17 cellular contexts compared by ENCODE assay signal in genomic region chr12:18798445-18799139, GRCh38.
DNase-seq lines count a peak whose midpoint lies in the region; ATAC-seq and TF ChIP-seq lines count a peak whose summit lies in the region.
"Had no signal": no experiment of that assay in that cellular context is flagged by ENCODE, and none has a peak within 500 bp of the region (broad histone marks: within the 10 kb centered on the region; RNA-seq: fewer than 3 reads in every experiment).

No MANE protein-coding gene starts in this region.

- peak; percentile 28 for ATAC-seq in gastroesophageal sphincter
- no peak for ATAC-seq in HG02981 (IDR thresholded peaks at IDR 0.05; ENCODE audit: unreplicated experiment)
- ATAC-seq in HG03432 (IDR thresholded peaks at IDR 0.05; ENCODE audit: unreplicated experiment) = no peak
- no peak for ATAC-seq in CD8-positive, alpha-beta T cell
- ATAC-seq: activated naive CD4-positive, alpha-beta T cell treated with anti-CD3 and anti-CD28 coated beads, Interleukin-2, amount 50 U/mL, for 72 hours had no signal

- no peak overlapping the region for H3K27ac Mint-ChIP-seq in MCF 10A (ENCODE audit: low read depth, unreplicated experiment)
- H3K27ac Mint-ChIP-seq in neural crest cell (ENCODE audit: unreplicated experiment) = peak overlapping the region; percentile 62
- H3K27ac Mint-ChIP-seq in CD8-positive, alpha-beta T cell = no peak overlapping the region
- H3K27ac Mint-ChIP-seq: activated naive CD4-positive, alpha-beta T cell treated with anti-CD3 and anti-CD28 coated beads, Interleukin-2, amount 50 U/mL, for 72 hours; activated T-cell treated with anti-CD3 and anti-CD28 coated beads, Interleukin-2, amount 50 U/mL, for 24 hours; CD8-positive, alpha-beta memory T cell had no signal

- DNase-seq in mammary epithelial cell (no peak), MCF 10A (ENCODE audit: unreplicated experiment) (no peak), neural crest cell (ENCODE audit: low read depth, low spot score) (no peak), transverse colon (no peak)
- DNase-seq in CD8-positive, alpha-beta T cell = no peak
- DNase-seq: activated CD4-positive, alpha-beta T cell treated with anti-CD3 and anti-CD28 coated beads, Interleukin-2, amount 50 U/mL, for 4 hours; activated T-cell treated with anti-CD3 and anti-CD28 coated beads, Interleukin-2, amount 50 U/mL, for 24 hours; CD8-positive, alpha-beta memory T cell; EL; NCI-H146; NCI-H446; posterior cingulate gyrus had no signal

- BruUV-seq in mammary epithelial cell (replicated peaks; lab: Mats Ljungman, UMichigan) = no TSS peak
- no TSS peak for BruUV-seq in MCF 10A (replicated peaks; lab: Mats Ljungman, UMichigan)

- TF ChIP-seq POLR2A in gastroesophageal sphincter (IDR thresholded peaks at IDR 0.05) (no peak), transverse colon (IDR thresholded peaks at IDR 0.05) (no peak)

- H3K4me3 ChIP-seq in mammary epithelial cell (replicated peaks in 1 of 3; ENCODE audit: insufficient read depth in 1 of 3, low read depth in 2 of 3, low read length in 3 of 3) = no peak overlapping the region
- no peak overlapping the region for H3K4me3 ChIP-seq in gastroesophageal sphincter
- no peak overlapping the region for H3K4me3 ChIP-seq in transverse colon
- H3K4me3 ChIP-seq in CD8-positive, alpha-beta T cell (ENCODE audit: low read depth, low read length) = no peak overlapping the region

- no peaks in the 10 kb centered on the region for H3K4me1 Mint-ChIP-seq in MCF 10A (ENCODE audit: insufficient read depth, unreplicated experiment)
- peaks cover 6% of the 10 kb centered on the region for H3K4me1 Mint-ChIP-seq in neural crest cell
- no peaks in the 10 kb centered on the region for H3K4me1 Mint-ChIP-seq in CD8-positive, alpha-beta T cell (ENCODE audit: low read depth)
- H3K4me1 Mint-ChIP-seq: CD8-positive, alpha-beta memory T cell; central memory CD8-positive, alpha-beta T cell had no signal

- TF ChIP-seq EP300 in gastroesophageal sphincter (IDR thresholded peaks at IDR 0.05) (no peak), transverse colon (IDR thresholded peaks at IDR 0.05; ENCODE audit: low read depth) (no peak)

- TF ChIP-seq CTCF in mammary epithelial cell (conservative IDR thresholded peaks at IDR 0.05 in 1 of 2, IDR thresholded peaks at IDR 0.05 in 1 of 2; ENCODE audit: extremely low read depth in 1 of 2, insufficient read depth in 1 of 2, low read depth in 1 of 2, low read length in 2 of 2) (no peak), MCF 10A (IDR thresholded peaks at IDR 0.05; ENCODE audit: unreplicated experiment) (no peak), gastroesophageal sphincter (IDR thresholded peaks at IDR 0.05) (no peak), neural crest cell (conservative IDR thresholded peaks at IDR 0.05) (no peak), transverse colon (IDR thresholded peaks at IDR 0.05) (no peak)
- no peak for TF ChIP-seq CTCF in CD8-positive, alpha-beta T cell (IDR thresholded peaks at IDR 0.05)

- CTCF ChIA-PET in mammary epithelial cell (lab: Charles Lee; ENCODE audit: low non-redundant PET) (no interaction called here), MCF 10A (lab: Yijun Ruan, JAX) (interaction anchor here (0.6 kb wide), 1 partner anchor 65 kb away, joined by 3 read pairs; no protein-coding TSS in a partner anchor)
- CTCF ChIA-PET in CD8-positive, alpha-beta T cell (lab: Charles Lee) = no interaction called here

- H4K20me1 ChIP-seq in mammary epithelial cell (ENCODE audit: insufficient read depth, low read length) = no peaks in the 10 kb centered on the region

- H3K9me3 Mint-ChIP-seq in MCF 10A (ENCODE audit: unreplicated experiment) (no peaks in the 10 kb centered on the region), neural crest cell (no peaks in the 10 kb centered on the region)
- no peaks in the 10 kb centered on the region for H3K9me3 Mint-ChIP-seq in CD8-positive, alpha-beta T cell
- H3K9me3 Mint-ChIP-seq: activated naive CD4-positive, alpha-beta T cell treated with anti-CD3 and anti-CD28 coated beads, Interleukin-2, amount 50 U/mL, for 72 hours; activated T-cell treated with anti-CD3 and anti-CD28 coated beads, Interleukin-2, amount 50 U/mL, for 24 hours; central memory CD8-positive, alpha-beta T cell had no signal

- in situ Hi-C loops in mammary epithelial cell (cut with MboI; ENCODE audit: low sequenced_read_pairs in 2 of 2) (no loop called here), transverse colon (cut with MboI; ENCODE audit: low pct_ligation_motif_present in 1 of 4, low pct_unique_long_range_greater_than_20kb in 1 of 4, low sequenced_read_pairs in 3 of 4) (no loop called here)

- H2AFZ ChIP-seq in mammary epithelial cell (ENCODE audit: low read depth, low read length) = peak overlapping the region; percentile 2

- H3K4me3 Mint-ChIP-seq in MCF 10A (ENCODE audit: unreplicated experiment) (no peak overlapping the region), neural crest cell (no peak overlapping the region)
- no peak overlapping the region for H3K4me3 Mint-ChIP-seq in CD8-positive, alpha-beta T cell
- H3K4me3 Mint-ChIP-seq: activated T-cell treated with anti-CD3 and anti-CD28 coated beads, Interleukin-2, amount 50 U/mL, for 24 hours; CD8-positive, alpha-beta memory T cell; central memory CD8-positive, alpha-beta T cell had no signal

- H3K9me3 ChIP-seq in mammary epithelial cell (replicated peaks; ENCODE audit: insufficient read depth, low read length) (no peaks in the 10 kb centered on the region), gastroesophageal sphincter (no peaks in the 10 kb centered on the region), transverse colon (no peaks in the 10 kb centered on the region)
- no peaks in the 10 kb centered on the region for H3K9me3 ChIP-seq in CD8-positive, alpha-beta T cell (ENCODE audit: low read length)

- dilution Hi-C loops in mammary epithelial cell (cut with HindIII; ENCODE audit: low sequenced_read_pairs) = no loop called here

- H3K79me2 ChIP-seq in mammary epithelial cell (ENCODE audit: insufficient read depth, low read length) = no peaks in the 10 kb centered on the region

- H3K36me3 Mint-ChIP-seq in MCF 10A (ENCODE audit: insufficient read depth, unreplicated experiment) (no peaks in the 10 kb centered on the region), neural crest cell (ENCODE audit: low read depth) (no peaks in the 10 kb centered on the region)
- no peaks in the 10 kb centered on the region for H3K36me3 Mint-ChIP-seq in CD8-positive, alpha-beta T cell
- H3K36me3 Mint-ChIP-seq: activated naive CD4-positive, alpha-beta T cell treated with anti-CD3 and anti-CD28 coated beads, Interleukin-2, amount 50 U/mL, for 72 hours; CD8-positive, alpha-beta memory T cell had no signal

- H3K27ac ChIP-seq in mammary epithelial cell (ENCODE audit: insufficient read depth, low read depth, low read length) (no peak overlapping the region), gastroesophageal sphincter (peak overlapping the region; percentile 62 to 77 (median 70)), transverse colon (peak overlapping the region in 1 of 4 donors; percentile 41)
- no peak overlapping the region for H3K27ac ChIP-seq in CD8-positive, alpha-beta T cell (ENCODE audit: low read depth, low read length)

- WGBS in mammary epithelial cell (ENCODE audit: low coverage, missing lambda C conversion rate) = 7% methylated on average over 3 of the region's 3 CpGs
- 8 to 19% methylated on average over 3 of the region's 3 CpGs for WGBS in gastroesophageal sphincter (ENCODE audit: low coverage in 1 of 2), 2 donors
- 11 to 22% methylated on average over 3 of the region's 3 CpGs for WGBS in transverse colon (ENCODE audit: low coverage in 1 of 2), 2 donors

- intact Hi-C loops in mammary epithelial cell (cut with micrococcal nuclease) = no loop called here
- intact Hi-C loops in MCF 10A (cut with micrococcal nuclease) = no loop called here
- intact Hi-C loops in transverse colon (cut with DNase I; ENCODE audit: low total_unique reads) = no loop called here
- intact Hi-C loops in CD8-positive, alpha-beta T cell (cut with DNase I, micrococcal nuclease) = no loop called here

- H3K4me1 ChIP-seq in mammary epithelial cell (ENCODE audit: insufficient read depth, low read length) (no peaks in the 10 kb centered on the region), gastroesophageal sphincter (peaks cover 0 to 41% (median 10%) of the 10 kb centered on the region in 3 donors), transverse colon (peaks cover 0 to 5% (median 2%) of the 10 kb centered on the region in 4 donors)
- H3K4me1 ChIP-seq in CD8-positive, alpha-beta T cell (ENCODE audit: insufficient read depth, low read length) = no peaks in the 10 kb centered on the region

- no peaks in the 10 kb centered on the region for H3K36me3 ChIP-seq in mammary epithelial cell (ENCODE audit: insufficient read depth, low read length)
- H3K36me3 ChIP-seq in gastroesophageal sphincter = no peaks in the 10 kb centered on the region
- H3K36me3 ChIP-seq in transverse colon = no peaks in the 10 kb centered on the region
- H3K36me3 ChIP-seq in CD8-positive, alpha-beta T cell (ENCODE audit: insufficient read depth, low read length) = no peaks in the 10 kb centered on the region

- POLR2A ChIA-PET in MCF 10A (lab: Yijun Ruan, JAX) = no interaction called here
- POLR2A ChIA-PET in CD8-positive, alpha-beta T cell (lab: Charles Lee) = no interaction called here

- H3K27me3 ChIP-seq in mammary epithelial cell (ENCODE audit: insufficient read depth, low read length) = no peaks in the 10 kb centered on the region
- H3K27me3 ChIP-seq in gastroesophageal sphincter = no peaks in the 10 kb centered on the region
- no peaks in the 10 kb centered on the region for H3K27me3 ChIP-seq in transverse colon
- H3K27me3 ChIP-seq in CD8-positive, alpha-beta T cell (ENCODE audit: insufficient read depth, low read length) = no peaks in the 10 kb centered on the region

- no peak overlapping the region for H3K9ac ChIP-seq in mammary epithelial cell (ENCODE audit: insufficient read depth, low read length)

- H3K4me2 ChIP-seq in mammary epithelial cell (ENCODE audit: insufficient read depth, low read depth, low read length) = no peak overlapping the region

- H3K27me3 Mint-ChIP-seq in MCF 10A (ENCODE audit: insufficient read depth, unreplicated experiment) (no peaks in the 10 kb centered on the region), neural crest cell (ENCODE audit: low read depth) (no peaks in the 10 kb centered on the region)
- no peaks in the 10 kb centered on the region for H3K27me3 Mint-ChIP-seq in CD8-positive, alpha-beta T cell (ENCODE audit: low read depth)
- H3K27me3 Mint-ChIP-seq: activated T-cell treated with anti-CD3 and anti-CD28 coated beads, Interleukin-2, amount 50 U/mL, for 24 hours; CD8-positive, alpha-beta memory T cell; central memory CD8-positive, alpha-beta T cell had no signal

Comparison
In these comparisons a context has a peak if more than half of its experiments do, and no peak if none do; other contexts are left out.
1. H3K27ac ChIP-seq: peak in gastroesophageal sphincter (4 of 4); none in mammary epithelial cell (single experiment) and CD8-positive, alpha-beta T cell (single experiment).